ENCODE assay signal across 9 cellular contexts in the genomic region with DNA sequence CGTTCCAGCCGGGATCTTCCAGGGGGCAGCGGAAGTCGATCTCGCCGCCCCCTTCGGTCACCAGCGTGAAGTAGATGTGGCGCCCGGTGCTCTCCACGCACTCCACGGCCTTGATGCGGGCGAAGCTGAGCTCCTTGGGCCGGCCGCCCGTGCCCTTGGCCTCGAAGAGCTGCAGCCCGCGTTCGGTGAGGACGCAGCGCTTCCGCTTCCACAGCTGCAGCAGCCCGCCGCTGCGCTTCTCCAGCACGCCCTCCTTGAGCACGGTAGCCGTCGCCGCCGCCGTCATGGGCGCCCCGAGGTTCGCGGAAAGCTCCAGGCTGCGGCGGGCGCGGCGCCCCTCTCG. TPM values are rescaled to one million over a fixed set of nuclear protein-coding genes. Genes with fewer than 3 reads are reported as not detected.
DNase-seq lines count a peak whose midpoint lies in the region; ATAC-seq, FAIRE-seq and TF ChIP-seq lines count a peak whose summit lies in the region.
"Had no signal": no experiment of that assay in that cellular context is flagged by ENCODE, and none has a peak within 500 bp of the region (broad histone marks: within the 10 kb centered on the region; RNA-seq: fewer than 3 reads in every experiment).

No MANE protein-coding gene starts in this region.

- H3K9me3 ChIP-seq in GM12878 (replicated peaks; ENCODE audit: control insufficient read depth, insufficient read depth, low read length) (no peaks in the 10 kb centered on the region), stomach (no peaks in the 10 kb centered on the region)

- WGBS in GM12878 (ENCODE audit: insufficient coverage, insufficient replicate concordance, low lambda C conversion rate, missing lambda C conversion rate): 24% methylated on average over 43 of the region's 44 CpGs
- WGBS in stomach, 5 donors: 3 to 13% (median 4%) methylated on average over 10 to 44 of the region's 44 CpGs

- H3K79me2 ChIP-seq in GM12878 (ENCODE audit: control insufficient read depth, insufficient read depth, low read length): peaks cover 34% of the 10 kb centered on the region

- SMC1A ChIA-PET in GM12878 (lab: Charles Lee; ENCODE audit: uncharacterized antibody, unreplicated experiment): interaction anchor here (1.2 to 3.4 kb wide), 8 partner anchors 12 to 82 kb away, joined by 3 to 15 read pairs (median 6); no protein-coding TSS in a partner anchor

- H3K4me3 ChIP-seq in LNCaP clone FGC (ENCODE audit: low read depth, low read length): peak overlapping the region; percentile 79
- peak overlapping the region; percentile 96 for H3K4me3 ChIP-seq in GM12878
- peak overlapping the region; percentile 71 to 89 (median 79) for H3K4me3 ChIP-seq in stomach

- TF ChIP-seq POLR2A in GM12878 (IDR thresholded peaks at IDR 0.05; ENCODE audit: low read depth, low read length): no peak
- TF ChIP-seq POLR2A in stomach (IDR thresholded peaks at IDR 0.05): no peak

- BruUV-seq in GM12878 (replicated peaks; lab: Mats Ljungman, UMichigan): TSS peak; percentile 74

- in situ Hi-C loops in GM12878 (cut with MboI): no loop called here

- POLR2A ChIA-PET in GM12878 (lab: Charles Lee): interaction anchor here (0.8 to 4.5 kb wide), 8 partner anchors 11 to 44 kb away, joined by 3 to 33 read pairs (median 6); partner anchors contain the start of gene CSRP1

- RAD21 ChIA-PET in GM12878 (lab: Charles Lee; ENCODE audit: unreplicated experiment): interaction anchor here (0.7 to 5.7 kb wide), 10 partner anchors 12 to 85 kb away, joined by 3 to 45 read pairs (median 4); partner anchors contain the start of gene CSRP1

- H3K9ac ChIP-seq in GM12878 (ENCODE audit: control insufficient read depth, insufficient read depth, low read length): peak overlapping the region; percentile 79

- peak overlapping the region; percentile 81 for H2AFZ ChIP-seq in GM12878 (ENCODE audit: control insufficient read depth, low read depth, low read length)

- TF ChIP-seq CTCF in LNCaP clone FGC (IDR thresholded peaks at IDR 0.05; ENCODE audit: control insufficient read depth, extremely low read depth, insufficient read depth) (no peak), GM12878 (IDR thresholded peaks at IDR 0.05 in 2 of 3, conservative IDR thresholded peaks at IDR 0.05 in 1 of 3; ENCODE audit: control insufficient read depth in 2 of 3, extremely low read depth in 1 of 3, insufficient read depth in 1 of 3, low read depth in 3 of 3, low read length in 3 of 3) (no peak), stomach (IDR thresholded peaks at IDR 0.05) (no peak)

- H3K36me3 ChIP-seq in GM12878 (ENCODE audit: control insufficient read depth in 2 of 2, insufficient read depth in 2 of 2, low read length in 1 of 2) (peaks cover 4 to 6% of the 10 kb centered on the region in 2 experiments; a peak in 3 of 4 replicates), stomach (peaks cover 9 to 22% (median 18%) of the 10 kb centered on the region in 4 donors)

- peak overlapping the region; percentile 89 for H3K4me2 ChIP-seq in GM12878 (ENCODE audit: control insufficient read depth, insufficient read depth)

- FAIRE-seq in GM12878 (lab: Jason Lieb, UNC): no peak
- FAIRE-seq: TTC549 had no signal

- H3K27ac ChIP-seq in GM12878 (ENCODE audit: control insufficient read depth, insufficient read depth) (peak overlapping the region; percentile 67), stomach (peak overlapping the region; percentile 87 to 94 (median 90))

- peak; percentile 44 for DNase-seq in GM03348 (ENCODE audit: low spot score)
- DNase-seq in LNCaP clone FGC (ENCODE audit: low read depth): no peak
- DNase-seq in GM12878 (ENCODE audit: low read depth, low spot score): no peak
- peak; percentile 55 for DNase-seq in iPS-NIHi11 (ENCODE audit: low spot score)
- DNase-seq in stomach: peak; percentile 44
- DNase-seq in NCI-H82 treated with DMSO at 0.1 percent for 48 hours (lab: John Stamatoyannopoulos, UW; ENCODE audit: unreplicated experiment): no peak
- no peak for DNase-seq in NCI-H2196 (lab: John Stamatoyannopoulos, UW; ENCODE audit: unreplicated experiment)

- no peak for TF ChIP-seq RAD21 in GM12878 (IDR thresholded peaks at IDR 0.05; ENCODE audit: insufficient read depth, low read depth, low read length)

- TF ChIP-seq EP300 in GM12878 (IDR thresholded peaks at IDR 0.05; ENCODE audit: borderline replicate concordance in 1 of 2, control insufficient read depth in 1 of 2, low read depth in 2 of 2, low read length in 2 of 2): no peak
- TF ChIP-seq EP300 in stomach (IDR thresholded peaks at IDR 0.05): no peak

- CTCF ChIA-PET in GM12878 (lab: Yijun Ruan, JAX): interaction anchor here (1.0 to 14.7 kb wide), 9 partner anchors 11 to 82 kb away, joined by 3 to 149 read pairs (median 7); no protein-coding TSS in a partner anchor

- H3K4me1 ChIP-seq in GM12878 (ENCODE audit: control insufficient read depth, insufficient read depth, low read length): peaks cover 11% of the 10 kb centered on the region
- H3K4me1 ChIP-seq in stomach: peaks cover 29 to 59% (median 49%) of the 10 kb centered on the region in 4 donors

- H4K20me1 ChIP-seq in GM12878 (ENCODE audit: control insufficient read depth, insufficient read depth): no peaks in the 10 kb centered on the region

- intact Hi-C loops in GM12878 (cut with micrococcal nuclease; ENCODE audit: unreplicated experiment) (no loop called here), stomach (cut with DNase I; ENCODE audit: low total_unique reads) (no loop called here)

- ATAC-seq in GM21447 (IDR thresholded peaks at IDR 0.05; ENCODE audit: unreplicated experiment) (peak; percentile 46), GM12878 (peak; percentile 67)

- no peaks in the 10 kb centered on the region for H3K27me3 ChIP-seq in GM12878 (replicated peaks in 1 of 2; ENCODE audit: control insufficient read depth in 2 of 2, insufficient read depth in 2 of 2, low read length in 1 of 2)
- H3K27me3 ChIP-seq in stomach: peaks cover 0 to 37% (median 10%) of the 10 kb centered on the region in 3 donors

RNA-seq across cellular contexts. Expression of gene PHLDA3, which starts 0.5 kb away (rescaled TPM):
- total RNA-seq in GM12878 (2013; cell fraction: nucleolus; rRNA removed): 11.9 and 17.4 TPM in 2 replicates
- total RNA-seq in GM12878 (2014; rRNA removed): 22.4 and 26.0 TPM in 2 replicates
- total RNA-seq in GM12878 (2014; rRNA removed; fragmentation: Illumina TruSeq; extraction: Trizol): 6.4 and 7.7 TPM in 2 replicates
- total RNA-seq in GM12878 (2021): 33.7 and 35.5 TPM in 2 replicates
- polyA plus RNA-seq in GM12878 (2011; ENCODE audit: low read depth): 4.3 TPM
- 8.9 and 17.5 TPM in 2 replicates for polyA plus RNA-seq in GM12878 (2011; rRNA removed)
- 17.5 and 43.7 TPM in 2 replicates for polyA plus RNA-seq in GM12878 (2011; cell fraction: cytosol; rRNA removed)
- 23.0 and 26.3 TPM in 2 replicates for polyA plus RNA-seq in GM12878 (2011; cell fraction: nucleus; rRNA removed)
- polyA plus RNA-seq in GM12878 (2012): 12.6 and 18.7 TPM in 2 replicates
- polyA plus RNA-seq in GM12878 (2014; fragmentation: Illumina TruSeq; extraction: Trizol): 2.5 and 5.5 TPM in 2 replicates
- polyA plus RNA-seq in GM12878 (2014; fragmentation: Nextera tagmentation; extraction: Ambion mirVana): 1 to 10 TPM in 1 of 2 experiments, under 1 TPM in 1; 0.60 to 2.0 TPM
- polyA plus RNA-seq in GM12878 (2014; rRNA removed): 27.9 and 38.4 TPM in 2 replicates
- 10 to 100 TPM; 47.5 to 57.4 TPM for polyA plus RNA-seq in GM12878 (2016; fragmentation: Nextera tagmentation; extraction: Ambion mirVana)
- polyA minus RNA-seq in GM12878 (2011; rRNA and poly(A)+ RNA removed): 7.2 and 17.9 TPM in 2 replicates
- 10.9 and 11.1 TPM in 2 replicates for polyA minus RNA-seq in GM12878 (2011; cell fraction: cytosol; rRNA and poly(A)+ RNA removed)
- 10.3 and 19.7 TPM in 2 replicates for polyA minus RNA-seq in GM12878 (2011; cell fraction: nucleus; rRNA and poly(A)+ RNA removed)
- 10 to 100 TPM in 4 of 5 donors, 1 to 10 TPM in 1; 4.0 to 66.5 (median 12.7) TPM for total RNA-seq in stomach
- polyA plus RNA-seq in stomach: 10 to 100 TPM; 21.5 to 45.4 (median 29.9) TPM

RNA-seq across cellular contexts. Expression of gene CSRP1, which starts 38.5 kb away (rescaled TPM):
- total RNA-seq in GM12878 (2013; cell fraction: nucleolus; rRNA removed): 25.4 and 32.7 TPM in 2 replicates
- 80.1 and 80.4 TPM in 2 replicates for total RNA-seq in GM12878 (2014; rRNA removed)
- total RNA-seq in GM12878 (2014; rRNA removed; fragmentation: Illumina TruSeq; extraction: Trizol): 61.2 and 63.3 TPM in 2 replicates
- 67.9 and 79.8 TPM in 2 replicates for total RNA-seq in GM12878 (2021)
- polyA plus RNA-seq in GM12878 (2011; ENCODE audit: low read depth): 25.1 TPM
- 50.2 and 81.0 TPM in 2 replicates for polyA plus RNA-seq in GM12878 (2011; rRNA removed)
- polyA plus RNA-seq in GM12878 (2011; cell fraction: cytosol; rRNA removed): 102 and 110 TPM in 2 replicates
- polyA plus RNA-seq in GM12878 (2011; cell fraction: nucleus; rRNA removed): 68.4 and 89.9 TPM in 2 replicates
- polyA plus RNA-seq in GM12878 (2012): 32.9 and 33.6 TPM in 2 replicates
- 59.5 and 88.3 TPM in 2 replicates for polyA plus RNA-seq in GM12878 (2014; fragmentation: Illumina TruSeq; extraction: Trizol)
- 10 to 100 TPM; 23.4 to 24.3 TPM for polyA plus RNA-seq in GM12878 (2014; fragmentation: Nextera tagmentation; extraction: Ambion mirVana)
- polyA plus RNA-seq in GM12878 (2014; rRNA removed): 80.8 and 93.4 TPM in 2 replicates
- 10 to 100 TPM; 94.4 to 99.2 TPM for polyA plus RNA-seq in GM12878 (2016; fragmentation: Nextera tagmentation; extraction: Ambion mirVana)
- polyA minus RNA-seq in GM12878 (2011; rRNA and poly(A)+ RNA removed): 56.0 and 75.4 TPM in 2 replicates
- polyA minus RNA-seq in GM12878 (2011; cell fraction: cytosol; rRNA and poly(A)+ RNA removed): 21.2 and 22.8 TPM in 2 replicates
- 14.0 and 23.8 TPM in 2 replicates for polyA minus RNA-seq in GM12878 (2011; cell fraction: nucleus; rRNA and poly(A)+ RNA removed)
- total RNA-seq in stomach: 1,000 to 10,000 TPM in 2 of 5 donors, 100 to 1,000 TPM in 3; 304 to 2,162 (median 853) TPM
- polyA plus RNA-seq in stomach: 100 to 1,000 TPM; 220 to 641 (median 274) TPM

RNA-seq across cellular contexts. Expression of gene TNNI1, which starts 46.9 kb away (rescaled TPM):
- 0.94 and 0.98 TPM in 2 replicates for total RNA-seq in GM12878 (2013; cell fraction: nucleolus; rRNA removed)
- under 0.01 TPM in 1 of 2 replicates, not detected in the other for total RNA-seq in GM12878 (2014; rRNA removed)
- total RNA-seq in GM12878 (2014; rRNA removed; fragmentation: Illumina TruSeq; extraction: Trizol): 0.14 TPM in 1 of 2 replicates, not detected in the other
- not detected in 2 replicates for total RNA-seq in GM12878 (2021)
- not detected for polyA plus RNA-seq in GM12878 (2011; ENCODE audit: low read depth)
- 0.41 and 0.50 TPM in 2 replicates for polyA plus RNA-seq in GM12878 (2011; rRNA removed)
- polyA plus RNA-seq in GM12878 (2011; cell fraction: cytosol; rRNA removed): 0.60 and 0.87 TPM in 2 replicates
- polyA plus RNA-seq in GM12878 (2011; cell fraction: nucleus; rRNA removed): 0.48 and 1.0 TPM in 2 replicates
- 0.45 TPM in 1 of 2 replicates, not detected in the other for polyA plus RNA-seq in GM12878 (2012)
- polyA plus RNA-seq in GM12878 (2014; fragmentation: Illumina TruSeq; extraction: Trizol): not detected in 2 replicates
- under 1 TPM in 1 of 2 experiments, not detected in 1; 0.04 TPM for polyA plus RNA-seq in GM12878 (2014; fragmentation: Nextera tagmentation; extraction: Ambion mirVana)
- 0.39 TPM in 1 of 2 replicates, not detected in the other for polyA plus RNA-seq in GM12878 (2014; rRNA removed)
- polyA plus RNA-seq in GM12878 (2016; fragmentation: Nextera tagmentation; extraction: Ambion mirVana): 1 to 10 TPM in 1 of 2 experiments, under 1 TPM in 1; 0.20 to 1.0 TPM
- 0.44 and 0.67 TPM in 2 replicates for polyA minus RNA-seq in GM12878 (2011; rRNA and poly(A)+ RNA removed)
- 0.13 TPM in 1 of 2 replicates, not detected in the other for polyA minus RNA-seq in GM12878 (2011; cell fraction: cytosol; rRNA and poly(A)+ RNA removed)
- 0.60 and 0.67 TPM in 2 replicates for polyA minus RNA-seq in GM12878 (2011; cell fraction: nucleus; rRNA and poly(A)+ RNA removed)
- not detected for total RNA-seq in stomach
- polyA plus RNA-seq in stomach: 1 to 10 TPM in 1 of 3 donors, under 1 TPM in 1, not detected in 1; 0.33 to 6.1 TPM

Comparison
In these comparisons a context has a peak if more than half of its experiments do, and no peak if none do; other contexts are left out.
1. DNase-seq: peak in GM03348 (single experiment), iPS-NIHi11 (single experiment) and stomach (single experiment); none in LNCaP clone FGC (single experiment), GM12878 (single experiment), NCI-H82 treated with DMSO at 0.1 percent for 48 hours (single experiment) and NCI-H2196 (single experiment).
2. Peak in every context shown above with its lines, with median percentiles within 50 percentile points of each other: H3K4me3 ChIP-seq.